ENCODE assay signal across 8 cellular contexts in the genomic region with DNA sequence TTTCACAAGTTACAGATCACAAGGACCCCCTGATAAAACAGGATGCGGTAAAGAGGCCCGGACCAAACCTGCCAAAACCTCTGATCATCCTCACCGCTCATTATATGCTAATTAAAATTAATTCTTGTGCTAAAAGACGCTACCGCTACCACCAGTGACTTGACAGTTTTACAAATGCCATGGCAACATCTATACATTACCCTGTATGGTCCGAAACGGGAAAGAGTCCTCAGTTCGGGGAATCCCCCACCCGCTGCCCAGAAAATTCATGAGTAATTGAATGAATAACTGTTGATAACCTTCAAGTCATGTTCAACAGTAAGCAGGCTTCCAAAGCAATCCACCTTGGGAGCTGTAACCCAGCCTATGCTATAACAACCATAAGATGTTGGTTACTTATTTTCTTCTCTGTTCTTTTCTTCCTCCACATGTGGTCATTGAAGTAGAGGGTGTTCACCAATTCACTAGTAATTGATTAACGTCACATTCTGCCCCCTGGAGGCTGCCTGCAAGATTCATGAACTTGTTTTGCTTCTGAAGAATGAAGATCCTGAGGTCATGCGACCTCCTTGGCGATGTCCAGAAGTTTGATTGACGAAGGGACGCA. TPM values are rescaled to one million over a fixed set of nuclear protein-coding genes. Genes with fewer than 3 reads are reported as not detected.
DNase-seq lines count a peak whose midpoint lies in the region; ATAC-seq, FAIRE-seq and TF ChIP-seq lines count a peak whose summit lies in the region.
"Had no signal": no experiment of that assay in that cellular context is flagged by ENCODE, and none has a peak within 500 bp of the region (broad histone marks: within the 10 kb centered on the region; RNA-seq: fewer than 3 reads in every experiment).

No MANE protein-coding gene starts in this region.

- no peaks in the 10 kb centered on the region for H3K27me3 ChIP-seq in adrenal gland

- peak; percentile 23 to 65 (median 52) for TF ChIP-seq CTCF in adrenal gland (IDR thresholded peaks at IDR 0.05)

- no peak for DNase-seq in GM12891 (ENCODE audit: insufficient read length, low spot score)
- DNase-seq in T-helper 17 cell, result peak; percentile 34 to 57 (median 38)
- DNase-seq in adrenal gland, result peak in 6 of 7 donors; percentile 51 to 84 (median 68)
- peak; percentile 59 for DNase-seq in kidney tubule cell (ENCODE audit: low spot score)
- DNase-seq in stimulated activated CD8-positive, alpha-beta memory T cell treated with anti-CD3 and anti-CD28 coated beads, Interleukin-15, amount 100 ng/mL, for 4 hours (ENCODE audit: low read depth in 2 of 2), result peak; percentile 48 to 71
- DNase-seq in NCI-H1694 treated with DMSO at 0.1 percent for 48 hours (lab: John Stamatoyannopoulos, UW), result no peak

- peak overlapping the region; percentile 91 for H3K27ac Mint-ChIP-seq in T-helper 17 cell

- peak; percentile 32; the same call in 1 of the 2 replicates for TF ChIP-seq POLR2A in GM12891 (IDR thresholded peaks at IDR 0.05; ENCODE audit: low read depth, low read length)
- TF ChIP-seq POLR2A in adrenal gland (IDR thresholded peaks at IDR 0.05), result no peak

- H3K36me3 Mint-ChIP-seq in T-helper 17 cell (ENCODE audit: low read depth), result no peaks in the 10 kb centered on the region

- no peak overlapping the region for H3K4me3 ChIP-seq in adrenal gland

- ATAC-seq in HG03571 (IDR thresholded peaks at IDR 0.05; ENCODE audit: unreplicated experiment), result peak; percentile 45
- ATAC-seq in T-helper 17 cell, result peak; percentile 69

- intact Hi-C loops in adrenal gland (cut with DNase I), result loop anchor here (5.0 to 10.0 kb wide), 2 partner anchors 110 to 353 kb away; no protein-coding TSS in a partner anchor

- H3K36me3 ChIP-seq in adrenal gland (replicated peaks in 1 of 2), result no peaks in the 10 kb centered on the region

- 47 to 63% (median 56%) methylated on average over 14 of the region's 14 CpGs for WGBS in adrenal gland, 4 donors

- H3K27ac ChIP-seq in adrenal gland, result no peak overlapping the region

- H3K9me3 ChIP-seq in T-helper 17 cell (ENCODE audit: control insufficient read depth, low read length, poor library complexity, severe bottlenecking) (no peaks in the 10 kb centered on the region), adrenal gland (replicated peaks in 1 of 3) (no peaks in the 10 kb centered on the region)

- H3K4me1 Mint-ChIP-seq in T-helper 17 cell, result peaks cover 26% of the 10 kb centered on the region

- H3K4me3 Mint-ChIP-seq in T-helper 17 cell, result peak overlapping the region; percentile 65

- no peaks in the 10 kb centered on the region for H3K27me3 Mint-ChIP-seq in T-helper 17 cell

- FAIRE-seq in GM12891 (lab: Jason Lieb, UNC), result peak; percentile 97

- no peaks in the 10 kb centered on the region for H3K4me1 ChIP-seq in adrenal gland (replicated peaks in 1 of 2)

TF ChIP-seq in GM12891, 5 proteins besides CTCF, POLR2A, EP300 and RAD21:
- TF ChIP-seq POLR2AphosphoS5 (IDR thresholded peaks at IDR 0.05; ENCODE audit: low read depth, low read length) (no peak; the same call in 1 of the 2 replicates), POU2F2 (IDR thresholded peaks at IDR 0.05; ENCODE audit: low read depth, low read length) (peak; percentile 65; the same call in 1 of the 2 replicates), TAF1 (IDR thresholded peaks at IDR 0.05; ENCODE audit: low read depth, low read length) (no peak), PAX5 (IDR thresholded peaks at IDR 0.05; ENCODE audit: insufficient read depth, low read length, severe bottlenecking) (no peak)
TF ChIP-seq in GM12891: peak in this region for 1.

RNA-seq across cellular contexts. Expression of a gene that starts 20.6 kb away (rescaled TPM):
- 20.9 TPM for polyA plus RNA-seq in GM12891 (2012; ENCODE audit: low read depth, missing spikeins)
- total RNA-seq in T-helper 17 cell (1 to 10 TPM; 1.4 to 4.4 TPM), adrenal gland (1 to 10 TPM in 2 of 8 donors, under 1 TPM in 4, not detected in 2; 0.32 to 8.6 (median 0.74) TPM)
- polyA plus RNA-seq in adrenal gland, result 1 to 10 TPM in 1 of 3 donors, under 1 TPM in 2; 0.15 to 1.8 (median 0.51) TPM
- total RNA-seq: glomerular endothelial cell had no signal

RNA-seq across cellular contexts. Expression of a gene that starts 34.8 kb away (rescaled TPM):
- 10.8 TPM for polyA plus RNA-seq in GM12891 (2012; ENCODE audit: low read depth, missing spikeins)
- total RNA-seq in T-helper 17 cell (10 to 100 TPM; 73.9 to 87.9 TPM), adrenal gland (10 to 100 TPM; 30.3 to 89.2 (median 63.2) TPM)
- 10 to 100 TPM; 11.8 to 52.4 (median 26.3) TPM for polyA plus RNA-seq in adrenal gland

RNA-seq across cellular contexts. Expression of a gene that starts 40.6 kb away (rescaled TPM):
- polyA plus RNA-seq in GM12891 (2012; ENCODE audit: low read depth, missing spikeins), result 88.3 TPM
- 10 to 100 TPM; 21.5 to 24.6 TPM for total RNA-seq in T-helper 17 cell
- total RNA-seq in adrenal gland, result 10 to 100 TPM; 11.1 to 29.3 (median 16.3) TPM
- polyA plus RNA-seq in adrenal gland, result 10 to 100 TPM; 11.6 to 19.4 (median 16.3) TPM

Comparison
In these comparisons a context has a peak if more than half of its experiments do, and no peak if none do; other contexts are left out.
1. DNase-seq: peak in T-helper 17 cell (3 of 3), adrenal gland (6 of 7), kidney tubule cell (single experiment) and stimulated activated CD8-positive, alpha-beta memory T cell treated with anti-CD3 and anti-CD28 coated beads, Interleukin-15, amount 100 ng/mL, for 4 hours (2 of 2); none in GM12891 (single experiment) and NCI-H1694 treated with DMSO at 0.1 percent for 48 hours (single experiment).